In the genomic region with DNA sequence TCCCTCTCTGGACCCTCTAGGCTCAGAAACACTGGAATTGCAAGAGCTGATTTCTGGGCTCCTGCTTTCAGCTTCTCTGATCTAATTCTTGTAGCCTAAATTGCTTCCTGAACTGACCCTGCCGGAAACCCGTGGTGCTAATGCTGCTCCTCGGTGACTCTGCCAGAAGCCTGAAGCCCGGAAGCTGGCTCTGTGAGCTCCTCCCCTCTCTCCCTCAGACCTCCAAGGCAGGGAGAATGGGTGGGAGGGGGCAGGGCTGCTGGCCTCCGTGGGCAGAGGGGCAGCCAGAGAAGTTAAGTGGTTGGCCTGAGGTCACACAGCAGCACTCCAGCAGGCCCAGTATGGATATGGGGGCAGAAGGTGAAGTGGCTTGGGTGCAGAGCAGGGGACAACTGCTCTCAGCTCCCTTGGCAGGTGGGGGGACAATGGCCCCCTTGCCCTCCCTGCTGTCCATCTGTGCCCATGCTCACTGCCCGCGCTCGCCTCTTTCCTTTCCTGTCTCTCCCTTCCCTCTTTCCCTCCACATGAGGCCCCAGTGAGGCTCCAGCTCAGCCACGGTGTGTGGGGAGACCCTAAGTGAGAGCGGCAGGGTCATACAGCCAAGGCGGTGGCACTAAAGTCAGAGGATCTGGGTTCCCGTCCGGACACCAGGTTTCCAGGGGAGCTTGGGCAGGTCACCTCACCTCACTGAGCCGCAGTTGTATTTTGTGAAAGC, we compare ENCODE assay signal across 8 cellular contexts.
DNase-seq lines count a peak whose midpoint lies in the region; ATAC-seq lines count a peak whose summit lies in the region.

No MANE protein-coding gene starts in this region.

- peak; percentile 76 for DNase-seq in activated effector memory CD4-positive, alpha-beta T cell treated with anti-CD3 and anti-CD28 coated beads, Interleukin-2, amount 50 U/mL, for 16 hours
- DNase-seq in iris pigment epithelial cell (ENCODE audit: low read depth) (peak; percentile 73), DMS53 treated with DMSO at 0.1 percent for 48 hours (lab: John Stamatoyannopoulos, UW; ENCODE audit: unreplicated experiment) (no peak), NCI-H526 (lab: John Stamatoyannopoulos, UW) (no peak), NCI-H2081 (lab: John Stamatoyannopoulos, UW) (no peak)
- DNase-seq in stimulated activated naive CD4-positive, alpha-beta T cell (lab: John Stamatoyannopoulos, UW): peak; percentile 19 to 59 (median 37)

- ATAC-seq in HG03521 (IDR thresholded peaks at IDR 0.05; ENCODE audit: unreplicated experiment) (peak; percentile 62), HG03025 (IDR thresholded peaks at IDR 0.05; ENCODE audit: low FRiP score, unreplicated experiment) (no peak)

Comparison
In these comparisons a context has a peak if more than half of its experiments do, and no peak if none do; other contexts are left out.
1. DNase-seq: peak in activated effector memory CD4-positive, alpha-beta T cell treated with anti-CD3 and anti-CD28 coated beads, Interleukin-2, amount 50 U/mL, for 16 hours (single experiment), iris pigment epithelial cell (single experiment) and stimulated activated naive CD4-positive, alpha-beta T cell (6 of 6); none in DMS53 treated with DMSO at 0.1 percent for 48 hours (single experiment), NCI-H526 (0 of 2) and NCI-H2081 (0 of 2).